Comparison of ENCODE assay signal across 18 cellular contexts in the genomic region with DNA sequence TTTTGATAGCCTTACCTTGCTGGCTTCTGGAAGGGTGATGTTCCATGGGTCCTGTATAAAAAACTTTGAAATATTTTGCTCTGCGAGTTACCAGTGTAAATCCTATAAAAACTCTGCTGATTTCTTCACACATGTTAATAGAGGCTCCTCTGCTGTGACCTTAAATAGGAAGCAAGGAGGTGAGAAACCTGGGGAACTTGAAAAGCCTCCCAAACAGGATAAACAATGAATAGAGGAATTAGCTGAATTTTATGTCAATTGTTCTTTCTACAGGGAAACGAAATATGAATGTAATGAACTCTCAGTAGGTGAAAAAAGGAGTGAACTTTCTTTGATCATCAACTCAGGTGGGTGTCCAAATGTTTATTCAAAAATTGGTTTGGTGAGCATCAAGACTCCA. TPM values are rescaled to one million over a fixed set of nuclear protein-coding genes. Genes with fewer than 3 reads are reported as not detected.
A peak's percentile ranks its signal among the peaks of the same experiment; 100 is the strongest.
DNase-seq lines count a peak whose midpoint lies in the region; ATAC-seq and TF ChIP-seq lines count a peak whose summit lies in the region.
"Had no signal": no experiment of that assay in that cellular context is flagged by ENCODE, and none has a peak within 500 bp of the region (broad histone marks: within the 10 kb centered on the region; RNA-seq: fewer than 3 reads in every experiment).

No MANE protein-coding gene starts in this region.

- H3K4ac ChIP-seq in mesendoderm (ENCODE audit: low read depth, low read length), result no peak overlapping the region

- POLR2A ChIA-PET in PC-9 (lab: Charles Lee; ENCODE audit: unreplicated experiment), result no interaction called here

- no peak overlapping the region for H3K56ac ChIP-seq in mesendoderm (ENCODE audit: low read length)

- no TSS peak for BruUV-seq in PC-9 (replicated peaks; lab: Mats Ljungman, UMichigan)

- no peak overlapping the region for H3K4me3 ChIP-seq in PC-9
- H3K4me3 ChIP-seq in esophagus (ENCODE audit: low read depth in 1 of 2, low read length in 2 of 2), result no peak overlapping the region
- H3K4me3 ChIP-seq in mesendoderm (ENCODE audit: low read length), result no peak overlapping the region
- H3K4me3 ChIP-seq in transverse colon, result no peak overlapping the region
- H3K4me3 ChIP-seq: GM23338 had no signal

- CTCF ChIA-PET in PC-9 (lab: Charles Lee), result no interaction called here

- no peak for TF ChIP-seq EP300 in transverse colon (IDR thresholded peaks at IDR 0.05; ENCODE audit: low read depth)

- DNase-seq in PC-9 (peak; percentile 7 to 81), mesendoderm (peak; percentile 31), transverse colon (no peak)
- DNase-seq: C1 segment of cervical spinal cord; CD4-positive, alpha-beta memory T cell; COR-L47; DMS153; DND-41; H9 had no signal

- H3K27ac ChIP-seq in PC-9, result peak overlapping the region; percentile 35
- peak overlapping the region; percentile 57 to 74 for H3K27ac ChIP-seq in esophagus (ENCODE audit: low read depth in 2 of 2, low read length in 1 of 2)
- H3K27ac ChIP-seq in mesendoderm (ENCODE audit: low read depth, low read length), result no peak overlapping the region
- H3K27ac ChIP-seq in transverse colon, result no peak overlapping the region

- no peak overlapping the region for H4K8ac ChIP-seq in mesendoderm (ENCODE audit: low read depth, low read length)

- no peak overlapping the region for H2AFZ ChIP-seq in PC-9
- H2AFZ ChIP-seq: GM23338 had no signal

- H3K4me1 ChIP-seq in PC-9 (replicated peaks; ENCODE audit: insufficient read depth), result peaks cover 14% of the 10 kb centered on the region
- no peaks in the 10 kb centered on the region for H3K4me1 ChIP-seq in esophagus (ENCODE audit: control insufficient read depth in 2 of 2, insufficient read depth in 2 of 2, low read length in 1 of 2)
- H3K4me1 ChIP-seq in mesendoderm (ENCODE audit: control insufficient read depth, low read depth, low read length), result peaks cover 5% of the 10 kb centered on the region
- H3K4me1 ChIP-seq in transverse colon, result peaks cover 0 to 13% (median 6%) of the 10 kb centered on the region in 4 donors

- H3K9me3 ChIP-seq in PC-9 (ENCODE audit: insufficient read depth, low read depth) (peaks cover 5% of the 10 kb centered on the region), esophagus (ENCODE audit: control insufficient read depth in 2 of 2, insufficient read depth in 1 of 2, low read depth in 1 of 2, low read length in 1 of 2) (no peaks in the 10 kb centered on the region), transverse colon (no peaks in the 10 kb centered on the region)

- H3F3A ChIP-seq in PC-9 (ENCODE audit: insufficient read depth, low read depth), result peaks cover 7% of the 10 kb centered on the region

- H3K9ac ChIP-seq in mesendoderm (ENCODE audit: low read length), result no peak overlapping the region

- no peak overlapping the region for H2AK5ac ChIP-seq in mesendoderm (ENCODE audit: low read length)

- TF ChIP-seq POLR2A in transverse colon (IDR thresholded peaks at IDR 0.05), result no peak

- no peak overlapping the region for H2BK15ac ChIP-seq in mesendoderm (replicated peaks; ENCODE audit: low read depth)

- TF ChIP-seq CTCF in PC-9 (conservative IDR thresholded peaks at IDR 0.05) (no peak), transverse colon (IDR thresholded peaks at IDR 0.05) (no peak)

- in situ Hi-C loops in transverse colon (cut with MboI; ENCODE audit: low pct_ligation_motif_present in 1 of 4, low pct_unique_long_range_greater_than_20kb in 1 of 4, low sequenced_read_pairs in 3 of 4), result no loop called here

- H3K23ac ChIP-seq in mesendoderm (ENCODE audit: low read length), result no peak overlapping the region

- no peaks in the 10 kb centered on the region for H3K79me1 ChIP-seq in mesendoderm (ENCODE audit: low read length)

- ATAC-seq in GM19397 (IDR thresholded peaks at IDR 0.05; ENCODE audit: unreplicated experiment), result no peak
- ATAC-seq in GM21390 (IDR thresholded peaks at IDR 0.05; ENCODE audit: unreplicated experiment), result no peak
- ATAC-seq: GM23338, HCT116 had no signal

- no peak overlapping the region for H4K5ac ChIP-seq in mesendoderm (ENCODE audit: low read length)

- intact Hi-C loops in PC-9 (cut with micrococcal nuclease; ENCODE audit: unreplicated experiment), result loop anchor here (1.0 to 2.0 kb wide), 2 partner anchors 15 to 60 kb away; no protein-coding TSS in a partner anchor
- intact Hi-C loops in transverse colon (cut with DNase I; ENCODE audit: low total_unique reads), result no loop called here

- H3K27me3 ChIP-seq in PC-9 (ENCODE audit: insufficient read depth, low read depth), result no peaks in the 10 kb centered on the region
- H3K27me3 ChIP-seq in esophagus (ENCODE audit: control insufficient read depth in 1 of 2, insufficient read depth in 2 of 2, low read length in 2 of 2), result no peaks in the 10 kb centered on the region
- no peaks in the 10 kb centered on the region for H3K27me3 ChIP-seq in mesendoderm (ENCODE audit: insufficient read depth, low read length, poor library complexity)
- no peaks in the 10 kb centered on the region for H3K27me3 ChIP-seq in transverse colon

- H3K36me3 ChIP-seq in PC-9 (ENCODE audit: low read depth) (no peaks in the 10 kb centered on the region), esophagus (ENCODE audit: control insufficient read depth in 2 of 2, insufficient read depth in 2 of 2, low read length in 1 of 2) (no peaks in the 10 kb centered on the region), mesendoderm (ENCODE audit: control insufficient read depth, insufficient read depth, low read length) (no peaks in the 10 kb centered on the region), transverse colon (no peaks in the 10 kb centered on the region)

- H2BK5ac ChIP-seq in mesendoderm (ENCODE audit: low read length), result no peak overlapping the region

- H3K4me2 ChIP-seq in PC-9 (peak overlapping the region; percentile 41), mesendoderm (ENCODE audit: low read length) (no peak overlapping the region)
- H3K4me2 ChIP-seq: GM23338 had no signal

- no peaks in the 10 kb centered on the region for H3K79me2 ChIP-seq in PC-9 (ENCODE audit: low read depth)
- no peaks in the 10 kb centered on the region for H3K79me2 ChIP-seq in mesendoderm (ENCODE audit: control insufficient read depth, insufficient read depth, low read length)

- no peak overlapping the region for H2BK120ac ChIP-seq in mesendoderm (ENCODE audit: low read depth, low read length)

- WGBS in esophagus, 2 donors, result 37 to 38% methylated on average over 2 of the region's 2 CpGs
- no CpG with 5 or more reads among the region's 2 CpGs for WGBS in mesendoderm (ENCODE audit: extremely low coverage, insufficient coverage, low lambda C conversion rate)
- 46 to 69% methylated on average over 2 of the region's 2 CpGs for WGBS in transverse colon (ENCODE audit: low coverage in 1 of 2), 2 donors

- H4K20me1 ChIP-seq in PC-9 (ENCODE audit: insufficient read depth), result no peaks in the 10 kb centered on the region

- H3K18ac ChIP-seq in mesendoderm (ENCODE audit: low read length), result no peak overlapping the region

- no peaks in the 10 kb centered on the region for H3K9me2 ChIP-seq in PC-9 (ENCODE audit: insufficient read depth)

RNA-seq across cellular contexts. Expression of a gene that starts 10.8 kb away (rescaled TPM):
- total RNA-seq in PC-9 (2021) (not detected in 2 replicates), transverse colon (10 to 100 TPM in 1 of 4 donors, 1 to 10 TPM in 2, not detected in 1; 4.5 to 70.7 (median 9.3) TPM)
- polyA plus RNA-seq in esophagus, result 10 to 100 TPM in 1 of 2 donors, 1 to 10 TPM in 1; 8.4 to 56.3 TPM
- 0.13 TPM for polyA plus RNA-seq in mesendoderm (2013, experiment 1 of 2)
- 0.20 TPM for polyA plus RNA-seq in mesendoderm (2013, experiment 2 of 2)
- total RNA-seq: A172, A673, GM23338, H4, H9 had no signal
- polyA plus RNA-seq: BJ, GM23338 had no signal

RNA-seq across cellular contexts. Expression of a gene that starts 57.2 kb away (rescaled TPM):
- not detected in 2 replicates for total RNA-seq in PC-9 (2021)
- polyA plus RNA-seq in esophagus, result not detected
- not detected for polyA plus RNA-seq in mesendoderm (2013, experiment 1 of 2)
- not detected for polyA plus RNA-seq in mesendoderm (2013, experiment 2 of 2)
- total RNA-seq in transverse colon, result not detected
- total RNA-seq: A172; A673; CD4-positive, alpha-beta memory T cell; GM23338; H4; H9 had no signal
- polyA plus RNA-seq: BJ; CD4-positive, alpha-beta memory T cell; GM23338 had no signal

Comparison
In these comparisons a context has a peak if more than half of its experiments do, and no peak if none do; other contexts are left out.
1. H3K27ac ChIP-seq: peak in PC-9 (single experiment) and esophagus (2 of 2); none in mesendoderm (single experiment) and transverse colon (0 of 4).